11 cellular contexts compared by ENCODE assay signal in the genomic region with DNA sequence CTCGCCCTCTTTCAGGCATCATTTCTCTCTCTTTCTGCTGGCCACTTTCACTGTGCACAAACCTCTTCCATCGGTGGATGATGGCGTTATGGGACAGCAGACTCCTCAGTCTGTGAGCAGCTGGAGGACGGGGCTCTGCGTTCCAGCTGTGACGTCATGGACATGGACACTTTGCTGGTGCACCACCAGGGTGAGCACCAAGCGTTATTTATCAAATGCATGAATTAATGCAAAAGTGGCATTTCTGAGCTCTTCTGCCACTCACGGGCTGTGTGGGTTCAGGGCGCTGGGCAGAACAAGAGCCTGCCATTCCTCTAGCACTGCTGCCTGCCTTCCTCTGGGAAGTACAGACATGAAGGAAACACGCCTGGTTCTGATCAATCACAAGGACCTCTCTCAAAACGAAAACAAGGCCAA.
A peak's percentile ranks its signal among the peaks of the same experiment; 100 is the strongest.
DNase-seq lines count a peak whose midpoint lies in the region; ATAC-seq and TF ChIP-seq lines count a peak whose summit lies in the region.
"Had no signal": no experiment of that assay in that cellular context is flagged by ENCODE, and none has a peak within 500 bp of the region (broad histone marks: within the 10 kb centered on the region; RNA-seq: fewer than 3 reads in every experiment).

No MANE protein-coding gene starts in this region.

- H3K27ac ChIP-seq in AG04450 (ENCODE audit: low read depth, low read length) (peak overlapping the region; percentile 43), esophagus squamous epithelium (peak overlapping the region in 3 of 4 donors; percentile 40 to 48 (median 45))

- no peaks in the 10 kb centered on the region for H3K27me3 Mint-ChIP-seq in activated T-cell treated with anti-CD3 and anti-CD28 coated beads, Interleukin-2, amount 50 U/mL, for 72 hours (ENCODE audit: low read depth)
- H3K27me3 Mint-ChIP-seq: stimulated activated naive B cell treated with anti-CD40 and anti-IgM and Interleukin-4, amounts not matched to agents 10 μg/mL and 1 μg/mL and 100 μg/mL, for 72 hours had no signal

- H3K27me3 ChIP-seq in AG04450 (ENCODE audit: control insufficient read depth, insufficient read depth, low read length) (no peaks in the 10 kb centered on the region), esophagus squamous epithelium (peaks cover 0 to 20% (median 0%) of the 10 kb centered on the region in 4 donors)

- TF ChIP-seq CTCF in AG04450 (IDR thresholded peaks at IDR 0.05; ENCODE audit: low read depth, low read length), result 0 out of 2 replicates have a peak, but pooled peaks have one; percentile 17
- peak in 2 of 6 experiments; percentile 9 to 20 for TF ChIP-seq CTCF in esophagus squamous epithelium (IDR thresholded peaks at IDR 0.05)

- TF ChIP-seq POLR2A in esophagus squamous epithelium (IDR thresholded peaks at IDR 0.05), result no peak

- H3K4me1 ChIP-seq in esophagus squamous epithelium, result peaks cover 0 to 35% (median 3%) of the 10 kb centered on the region in 3 donors

- WGBS in esophagus squamous epithelium, 2 donors, result 70 to 77% methylated on average over 4 to 9 of the region's 11 CpGs

- no peaks in the 10 kb centered on the region for H3K4me1 Mint-ChIP-seq in activated T-cell treated with anti-CD3 and anti-CD28 coated beads, Interleukin-2, amount 50 U/mL, for 72 hours (ENCODE audit: low read depth)

- H3K9me3 Mint-ChIP-seq in activated T-cell treated with anti-CD3 and anti-CD28 coated beads, Interleukin-2, amount 50 U/mL, for 72 hours, result peaks cover 0 to 3% of the 10 kb centered on the region in 2 donors
- H3K9me3 Mint-ChIP-seq: stimulated activated naive B cell treated with anti-CD40 and anti-IgM and Interleukin-4, amounts not matched to agents 10 μg/mL and 1 μg/mL and 100 μg/mL, for 72 hours had no signal

- CTCF ChIA-PET in AG04450 (lab: Charles Lee), result interaction anchor here (1.0 to 2.4 kb wide), 4 partner anchors 9 to 523 kb away, joined by 3 to 8 read pairs (median 4); no protein-coding TSS in a partner anchor

- H3K9me3 ChIP-seq in AG04450 (ENCODE audit: control insufficient read depth, insufficient read depth, low read length), result no peaks in the 10 kb centered on the region; the same call in 1 of the 2 replicates
- H3K9me3 ChIP-seq in esophagus squamous epithelium, result no peaks in the 10 kb centered on the region

- H3K27ac Mint-ChIP-seq in activated T-cell treated with anti-CD3 and anti-CD28 coated beads, Interleukin-2, amount 50 U/mL, for 72 hours, result no peak overlapping the region
- H3K27ac Mint-ChIP-seq: stimulated activated naive B cell treated with anti-CD40 and anti-IgM and Interleukin-4, amounts not matched to agents 10 μg/mL and 1 μg/mL and 100 μg/mL, for 72 hours had no signal

- peaks cover 0 to 54% (median 0%) of the 10 kb centered on the region in 3 donors for H3K36me3 ChIP-seq in esophagus squamous epithelium

- intact Hi-C loops in esophagus squamous epithelium (cut with DNase I), result no loop called here

- ATAC-seq in GM18868 (IDR thresholded peaks at IDR 0.05; ENCODE audit: unreplicated experiment) (no peak), GM19035 (IDR thresholded peaks at IDR 0.05; ENCODE audit: unreplicated experiment) (no peak)
- no peak for ATAC-seq in activated T-cell treated with anti-CD3 and anti-CD28 coated beads, Interleukin-2, amount 50 U/mL, for 72 hours (replicated peaks in 1 of 2)
- ATAC-seq: stimulated activated naive B cell treated with anti-CD40 and anti-IgM and Interleukin-4, amounts not matched to agents 10 μg/mL and 1 μg/mL and 100 μg/mL, for 72 hours had no signal

- H3K4me3 ChIP-seq in AG04450 (ENCODE audit: low read depth, low read length) (no peak overlapping the region), esophagus squamous epithelium (no peak overlapping the region)
- H3K4me3 ChIP-seq: lung had no signal

- DNase-seq in AG04450 (ENCODE audit: low read depth, low spot score) (no peak), M059J (ENCODE audit: low read depth) (peak; percentile 20), esophagus squamous epithelium (lab: John Stamatoyannopoulos, UW) (no peak), mucosa of gallbladder (ENCODE audit: low spot score) (peak; percentile 33), NCI-H774 (lab: John Stamatoyannopoulos, UW) (no peak)
- no peak for DNase-seq in activated T-cell treated with anti-CD3 and anti-CD28 coated beads, Interleukin-2, amount 50 U/mL, for 72 hours
- DNase-seq: activated gamma-delta T cell treated with Interleukin-2 at 50 U/mL for 16 hours; stimulated activated naive B cell treated with anti-CD40 and anti-IgM and Interleukin-4, amounts not matched to agents 10 μg/mL and 1 μg/mL and 100 μg/mL, for 72 hours had no signal

- H3K36me3 Mint-ChIP-seq in activated T-cell treated with anti-CD3 and anti-CD28 coated beads, Interleukin-2, amount 50 U/mL, for 72 hours (ENCODE audit: insufficient read depth in 2 of 2), result peaks cover 0 to 2% of the 10 kb centered on the region in 2 donors

- no peak overlapping the region for H3K4me3 Mint-ChIP-seq in activated T-cell treated with anti-CD3 and anti-CD28 coated beads, Interleukin-2, amount 50 U/mL, for 72 hours
- H3K4me3 Mint-ChIP-seq: stimulated activated naive B cell treated with anti-CD40 and anti-IgM and Interleukin-4, amounts not matched to agents 10 μg/mL and 1 μg/mL and 100 μg/mL, for 72 hours had no signal

- POLR2A ChIA-PET in AG04450 (lab: Yijun Ruan, JAX), result interaction anchor here (0.9 kb wide), 1 partner anchor 130 kb away, joined by 4 read pairs; no protein-coding TSS in a partner anchor

Comparison
In these comparisons a context has a peak if more than half of its experiments do, and no peak if none do; other contexts are left out.
1. DNase-seq: peak in M059J (single experiment) and mucosa of gallbladder (single experiment); none in AG04450 (single experiment), esophagus squamous epithelium (single experiment), NCI-H774 (single experiment) and activated T-cell treated with anti-CD3 and anti-CD28 coated beads, Interleukin-2, amount 50 U/mL, for 72 hours (0 of 2).